17 cellular contexts compared by ENCODE assay signal in genomic region chr17:49635121-49635520, GRCh38. TPM values are rescaled to one million over a fixed set of nuclear protein-coding genes. Genes with fewer than 3 reads are reported as not detected.
DNase-seq lines count a peak whose midpoint lies in the region; ATAC-seq and TF ChIP-seq lines count a peak whose summit lies in the region.
"Had no signal": no experiment of that assay in that cellular context is flagged by ENCODE, and none has a peak within 500 bp of the region (broad histone marks: within the 10 kb centered on the region; RNA-seq: fewer than 3 reads in every experiment).

No MANE protein-coding gene starts in this region.

- H3K4me1 Mint-ChIP-seq in osteocyte (ENCODE audit: unreplicated experiment), result peaks cover 60% of the 10 kb centered on the region

- intact Hi-C loops in left cardiac atrium (cut with DNase I) (no loop called here), mammary epithelial cell (cut with micrococcal nuclease) (no loop called here)

- dilution Hi-C loops in mammary epithelial cell (cut with HindIII; ENCODE audit: low sequenced_read_pairs), result loop anchor here (5.0 kb wide), 1 partner anchor 37 kb away; no protein-coding TSS in a partner anchor

- ATAC-seq in left cardiac atrium (no peak), HG03175 (IDR thresholded peaks at IDR 0.05; ENCODE audit: unreplicated experiment) (no peak), GM19023 (IDR thresholded peaks at IDR 0.05; ENCODE audit: unreplicated experiment) (no peak)
- no peak for ATAC-seq in activated CD4-positive, CD25-positive, alpha-beta regulatory T cell treated with anti-CD3 and anti-CD28 coated beads, Interleukin-2, amount 50 U/mL, for 24 hours
- ATAC-seq: activated CD4-positive, alpha-beta T cell treated with anti-CD3 and anti-CD28 coated beads for 36 hours; HepG2 had no signal

- no peak overlapping the region for H3K4me2 ChIP-seq in mammary epithelial cell (ENCODE audit: insufficient read depth, low read depth, low read length)

- H2AFZ ChIP-seq in mammary epithelial cell (ENCODE audit: low read depth, low read length), result no peak overlapping the region

- H3K27me3 ChIP-seq in right atrium auricular region (no peaks in the 10 kb centered on the region), mammary epithelial cell (ENCODE audit: insufficient read depth, low read length) (no peaks in the 10 kb centered on the region)
- H3K27me3 ChIP-seq: suprapubic skin had no signal

- TF ChIP-seq CTCF in right atrium auricular region (IDR thresholded peaks at IDR 0.05) (no peak), osteocyte (IDR thresholded peaks at IDR 0.05) (no peak), mammary epithelial cell (conservative IDR thresholded peaks at IDR 0.05 in 1 of 2, IDR thresholded peaks at IDR 0.05 in 1 of 2; ENCODE audit: extremely low read depth in 1 of 2, insufficient read depth in 1 of 2, low read depth in 1 of 2, low read length in 2 of 2) (no peak)

- H3K79me2 ChIP-seq in mammary epithelial cell (ENCODE audit: insufficient read depth, low read length), result peaks cover 50% of the 10 kb centered on the region

- H3K27ac ChIP-seq in right atrium auricular region, result peak overlapping the region; percentile 64 to 83
- H3K27ac ChIP-seq in cingulate gyrus (ENCODE audit: low read depth, low read length), result peak overlapping the region; percentile 10
- H3K27ac ChIP-seq in mammary epithelial cell (ENCODE audit: insufficient read depth, low read depth, low read length), result no peak overlapping the region
- H3K27ac ChIP-seq: RWPE1 had no signal

- 11% methylated on average over 1 of the region's 1 CpG for WGBS in mammary epithelial cell (ENCODE audit: low coverage, missing lambda C conversion rate)

- H3K36me3 ChIP-seq in right atrium auricular region (peaks cover 4% of the 10 kb centered on the region), mammary epithelial cell (ENCODE audit: insufficient read depth, low read length) (peaks cover 3% of the 10 kb centered on the region)
- H3K36me3 ChIP-seq: suprapubic skin had no signal

- CTCF ChIA-PET in mammary epithelial cell (lab: Charles Lee; ENCODE audit: low non-redundant PET), result no interaction called here

- H4K20me1 ChIP-seq in mammary epithelial cell (ENCODE audit: insufficient read depth, low read length), result no peaks in the 10 kb centered on the region

- no peak for DNase-seq in right atrium auricular region (ENCODE audit: low spot score)
- no peak for DNase-seq in left cardiac atrium
- DNase-seq in osteocyte (ENCODE audit: extremely low spot score, unreplicated experiment), result no peak
- DNase-seq in mammary epithelial cell, result no peak
- DNase-seq: activated CD4-positive, alpha-beta T cell treated with anti-CD3 and anti-CD28 coated beads for 36 hours; erythroblast; NCI-H2107; NCI-H524 had no signal

- H3K4me3 ChIP-seq in right atrium auricular region (no peak overlapping the region), mammary epithelial cell (replicated peaks in 1 of 3; ENCODE audit: insufficient read depth in 1 of 3, low read depth in 2 of 3, low read length in 3 of 3) (no peak overlapping the region)
- H3K4me3 ChIP-seq: suprapubic skin had no signal

- H3K27ac Mint-ChIP-seq in osteocyte (ENCODE audit: unreplicated experiment), result peak overlapping the region; percentile 64

- H3K4me1 ChIP-seq in right atrium auricular region, result peaks cover 0 to 81% of the 10 kb centered on the region in 2 donors
- H3K4me1 ChIP-seq in mammary epithelial cell (ENCODE audit: insufficient read depth, low read length), result no peaks in the 10 kb centered on the region

- no TSS peak for BruUV-seq in mammary epithelial cell (replicated peaks; lab: Mats Ljungman, UMichigan)

- peaks cover 11% of the 10 kb centered on the region for H3K36me3 Mint-ChIP-seq in osteocyte (ENCODE audit: unreplicated experiment)

- no peaks in the 10 kb centered on the region for H3K9me3 Mint-ChIP-seq in osteocyte (ENCODE audit: unreplicated experiment)
- H3K9me3 Mint-ChIP-seq: neural crest cell had no signal

- H3K9ac ChIP-seq in mammary epithelial cell (ENCODE audit: insufficient read depth, low read length), result no peak overlapping the region

- no peak overlapping the region for H3K4me3 Mint-ChIP-seq in osteocyte (ENCODE audit: unreplicated experiment)
- H3K4me3 Mint-ChIP-seq: activated CD4-positive, alpha-beta T cell treated with anti-CD3 and anti-CD28 coated beads for 36 hours; CD14-positive monocyte; neural crest cell had no signal

- in situ Hi-C loops in mammary epithelial cell (cut with MboI; ENCODE audit: low sequenced_read_pairs in 2 of 2), result no loop called here

- no peaks in the 10 kb centered on the region for H3K27me3 Mint-ChIP-seq in osteocyte (ENCODE audit: unreplicated experiment)
- H3K27me3 Mint-ChIP-seq: activated CD4-positive, alpha-beta T cell treated with anti-CD3 and anti-CD28 coated beads for 36 hours had no signal

- no peaks in the 10 kb centered on the region for H3K9me3 ChIP-seq in right atrium auricular region
- no peaks in the 10 kb centered on the region for H3K9me3 ChIP-seq in mammary epithelial cell (replicated peaks; ENCODE audit: insufficient read depth, low read length)
- H3K9me3 ChIP-seq: suprapubic skin had no signal

RNA-seq across cellular contexts. Expression of gene SPOP, which starts 42.8 kb away (rescaled TPM):
- total RNA-seq in right atrium auricular region (10 to 100 TPM; 40.9 to 71.8 TPM), left cardiac atrium (10 to 100 TPM; 60.5 to 69.5 TPM), osteocyte (63.9 and 68.6 TPM in 2 replicates), mammary epithelial cell (10 to 100 TPM; 36.0 to 49.8 TPM)
- polyA plus RNA-seq in mammary epithelial cell, result 25.3 TPM
- 42.4 TPM for polyA minus RNA-seq in mammary epithelial cell

RNA-seq across cellular contexts. Expression of gene NXPH3, which starts 59.5 kb away (rescaled TPM):
- total RNA-seq in right atrium auricular region (1 to 10 TPM; 3.4 to 8.8 TPM), left cardiac atrium (1 to 10 TPM; 3.6 to 6.5 TPM), osteocyte (1.3 and 1.6 TPM in 2 replicates), mammary epithelial cell (under 1 TPM; 0.33 to 0.35 TPM)
- 0.23 TPM for polyA plus RNA-seq in mammary epithelial cell
- polyA minus RNA-seq in mammary epithelial cell, result not detected
- polyA plus RNA-seq: CD14-positive monocyte had no signal
